In genomic region chr20:36235892-36236785, GRCh38 we compare ENCODE assay signal across 1 cellular context.
TF ChIP-seq lines count a peak whose summit lies in the region.

A gene with protein sequence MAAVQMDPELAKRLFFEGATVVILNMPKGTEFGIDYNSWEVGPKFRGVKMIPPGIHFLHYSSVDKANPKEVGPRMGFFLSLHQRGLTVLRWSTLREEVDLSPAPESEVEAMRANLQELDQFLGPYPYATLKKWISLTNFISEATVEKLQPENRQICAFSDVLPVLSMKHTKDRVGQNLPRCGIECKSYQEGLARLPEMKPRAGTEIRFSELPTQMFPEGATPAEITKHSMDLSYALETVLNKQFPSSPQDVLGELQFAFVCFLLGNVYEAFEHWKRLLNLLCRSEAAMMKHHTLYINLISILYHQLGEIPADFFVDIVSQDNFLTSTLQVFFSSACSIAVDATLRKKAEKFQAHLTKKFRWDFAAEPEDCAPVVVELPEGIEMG (plus strand): TSS chr20:36236478. CDS start chr20:36239869, 3,391 bp downstream.

TF ChIP-seq in HepG2, 621 proteins besides CTCF, POLR2A, EP300 and RAD21 (continued from another document and continues in another):
- TF ChIP-seq, protein P1, sequence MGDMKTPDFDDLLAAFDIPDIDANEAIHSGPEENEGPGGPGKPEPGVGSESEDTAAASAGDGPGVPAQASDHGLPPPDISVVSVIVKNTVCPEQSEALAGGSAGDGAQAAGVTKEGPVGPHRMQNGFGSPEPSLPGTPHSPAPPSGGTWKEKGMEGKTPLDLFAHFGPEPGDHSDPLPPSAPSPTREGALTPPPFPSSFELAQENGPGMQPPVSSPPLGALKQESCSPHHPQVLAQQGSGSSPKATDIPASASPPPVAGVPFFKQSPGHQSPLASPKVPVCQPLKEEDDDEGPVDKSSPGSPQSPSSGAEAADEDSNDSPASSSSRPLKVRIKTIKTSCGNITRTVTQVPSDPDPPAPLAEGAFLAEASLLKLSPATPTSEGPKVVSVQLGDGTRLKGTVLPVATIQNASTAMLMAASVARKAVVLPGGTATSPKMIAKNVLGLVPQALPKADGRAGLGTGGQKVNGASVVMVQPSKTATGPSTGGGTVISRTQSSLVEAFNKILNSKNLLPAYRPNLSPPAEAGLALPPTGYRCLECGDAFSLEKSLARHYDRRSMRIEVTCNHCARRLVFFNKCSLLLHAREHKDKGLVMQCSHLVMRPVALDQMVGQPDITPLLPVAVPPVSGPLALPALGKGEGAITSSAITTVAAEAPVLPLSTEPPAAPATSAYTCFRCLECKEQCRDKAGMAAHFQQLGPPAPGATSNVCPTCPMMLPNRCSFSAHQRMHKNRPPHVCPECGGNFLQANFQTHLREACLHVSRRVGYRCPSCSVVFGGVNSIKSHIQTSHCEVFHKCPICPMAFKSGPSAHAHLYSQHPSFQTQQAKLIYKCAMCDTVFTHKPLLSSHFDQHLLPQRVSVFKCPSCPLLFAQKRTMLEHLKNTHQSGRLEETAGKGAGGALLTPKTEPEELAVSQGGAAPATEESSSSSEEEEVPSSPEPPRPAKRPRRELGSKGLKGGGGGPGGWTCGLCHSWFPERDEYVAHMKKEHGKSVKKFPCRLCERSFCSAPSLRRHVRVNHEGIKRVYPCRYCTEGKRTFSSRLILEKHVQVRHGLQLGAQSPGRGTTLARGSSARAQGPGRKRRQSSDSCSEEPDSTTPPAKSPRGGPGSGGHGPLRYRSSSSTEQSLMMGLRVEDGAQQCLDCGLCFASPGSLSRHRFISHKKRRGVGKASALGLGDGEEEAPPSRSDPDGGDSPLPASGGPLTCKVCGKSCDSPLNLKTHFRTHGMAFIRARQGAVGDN (CRISPR knock-in tag; IDR thresholded peaks at IDR 0.05): peak; percentile 99
- TF ChIP-seq, protein P2, sequence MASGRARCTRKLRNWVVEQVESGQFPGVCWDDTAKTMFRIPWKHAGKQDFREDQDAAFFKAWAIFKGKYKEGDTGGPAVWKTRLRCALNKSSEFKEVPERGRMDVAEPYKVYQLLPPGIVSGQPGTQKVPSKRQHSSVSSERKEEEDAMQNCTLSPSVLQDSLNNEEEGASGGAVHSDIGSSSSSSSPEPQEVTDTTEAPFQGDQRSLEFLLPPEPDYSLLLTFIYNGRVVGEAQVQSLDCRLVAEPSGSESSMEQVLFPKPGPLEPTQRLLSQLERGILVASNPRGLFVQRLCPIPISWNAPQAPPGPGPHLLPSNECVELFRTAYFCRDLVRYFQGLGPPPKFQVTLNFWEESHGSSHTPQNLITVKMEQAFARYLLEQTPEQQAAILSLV (CRISPR knock-in tag; IDR thresholded peaks at IDR 0.05; ENCODE audit: borderline replicate concordance): peak; percentile 78; the same call in 1 of the 2 replicates
- TF ChIP-seq, protein P3, sequence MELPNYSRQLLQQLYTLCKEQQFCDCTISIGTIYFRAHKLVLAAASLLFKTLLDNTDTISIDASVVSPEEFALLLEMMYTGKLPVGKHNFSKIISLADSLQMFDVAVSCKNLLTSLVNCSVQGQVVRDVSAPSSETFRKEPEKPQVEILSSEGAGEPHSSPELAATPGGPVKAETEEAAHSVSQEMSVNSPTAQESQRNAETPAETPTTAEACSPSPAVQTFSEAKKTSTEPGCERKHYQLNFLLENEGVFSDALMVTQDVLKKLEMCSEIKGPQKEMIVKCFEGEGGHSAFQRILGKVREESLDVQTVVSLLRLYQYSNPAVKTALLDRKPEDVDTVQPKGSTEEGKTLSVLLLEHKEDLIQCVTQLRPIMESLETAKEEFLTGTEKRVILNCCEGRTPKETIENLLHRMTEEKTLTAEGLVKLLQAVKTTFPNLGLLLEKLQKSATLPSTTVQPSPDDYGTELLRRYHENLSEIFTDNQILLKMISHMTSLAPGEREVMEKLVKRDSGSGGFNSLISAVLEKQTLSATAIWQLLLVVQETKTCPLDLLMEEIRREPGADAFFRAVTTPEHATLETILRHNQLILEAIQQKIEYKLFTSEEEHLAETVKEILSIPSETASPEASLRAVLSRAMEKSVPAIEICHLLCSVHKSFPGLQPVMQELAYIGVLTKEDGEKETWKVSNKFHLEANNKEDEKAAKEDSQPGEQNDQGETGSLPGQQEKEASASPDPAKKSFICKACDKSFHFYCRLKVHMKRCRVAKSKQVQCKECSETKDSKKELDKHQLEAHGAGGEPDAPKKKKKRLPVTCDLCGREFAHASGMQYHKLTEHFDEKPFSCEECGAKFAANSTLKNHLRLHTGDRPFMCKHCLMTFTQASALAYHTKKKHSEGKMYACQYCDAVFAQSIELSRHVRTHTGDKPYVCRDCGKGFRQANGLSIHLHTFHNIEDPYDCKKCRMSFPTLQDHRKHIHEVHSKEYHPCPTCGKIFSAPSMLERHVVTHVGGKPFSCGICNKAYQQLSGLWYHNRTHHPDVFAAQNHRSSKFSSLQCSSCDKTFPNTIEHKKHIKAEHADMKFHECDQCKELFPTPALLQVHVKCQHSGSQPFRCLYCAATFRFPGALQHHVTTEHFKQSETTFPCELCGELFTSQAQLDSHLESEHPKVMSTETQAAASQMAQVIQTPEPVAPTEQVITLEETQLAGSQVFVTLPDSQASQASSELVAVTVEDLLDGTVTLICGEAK (IDR thresholded peaks at IDR 0.05): peak; percentile 97
- TF ChIP-seq, protein P3 (CRISPR knock-in tag; IDR thresholded peaks at IDR 0.05): peak; percentile 95
- TF ChIP-seq ZMAT3 (CRISPR knock-in tag; conservative IDR thresholded peaks at IDR 0.05): peak; percentile 95
- peak; percentile 86 for TF ChIP-seq ARNTL (CRISPR knock-in tag; IDR thresholded peaks at IDR 0.05)
- TF ChIP-seq HNF4A (CRISPR knock-in tag; IDR thresholded peaks at IDR 0.05): peak; percentile 85
- peak; percentile 99 for TF ChIP-seq HDAC1 (CRISPR knock-in tag; IDR thresholded peaks at IDR 0.05)
- peak; percentile 65; the same call in 1 of the 2 replicates for TF ChIP-seq ZNF629 (CRISPR knock-in tag; conservative IDR thresholded peaks at IDR 0.05)
- TF ChIP-seq, protein P4, sequence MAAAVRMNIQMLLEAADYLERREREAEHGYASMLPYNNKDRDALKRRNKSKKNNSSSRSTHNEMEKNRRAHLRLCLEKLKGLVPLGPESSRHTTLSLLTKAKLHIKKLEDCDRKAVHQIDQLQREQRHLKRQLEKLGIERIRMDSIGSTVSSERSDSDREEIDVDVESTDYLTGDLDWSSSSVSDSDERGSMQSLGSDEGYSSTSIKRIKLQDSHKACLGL (CRISPR knock-in tag; IDR thresholded peaks at IDR 0.05): peak; percentile 94; the same call in 1 of the 2 replicates
- TF ChIP-seq ZNF615 (CRISPR knock-in tag; IDR thresholded peaks at IDR 0.05; ENCODE audit: borderline replicate concordance): peak; percentile 88
- TF ChIP-seq, protein P5, sequence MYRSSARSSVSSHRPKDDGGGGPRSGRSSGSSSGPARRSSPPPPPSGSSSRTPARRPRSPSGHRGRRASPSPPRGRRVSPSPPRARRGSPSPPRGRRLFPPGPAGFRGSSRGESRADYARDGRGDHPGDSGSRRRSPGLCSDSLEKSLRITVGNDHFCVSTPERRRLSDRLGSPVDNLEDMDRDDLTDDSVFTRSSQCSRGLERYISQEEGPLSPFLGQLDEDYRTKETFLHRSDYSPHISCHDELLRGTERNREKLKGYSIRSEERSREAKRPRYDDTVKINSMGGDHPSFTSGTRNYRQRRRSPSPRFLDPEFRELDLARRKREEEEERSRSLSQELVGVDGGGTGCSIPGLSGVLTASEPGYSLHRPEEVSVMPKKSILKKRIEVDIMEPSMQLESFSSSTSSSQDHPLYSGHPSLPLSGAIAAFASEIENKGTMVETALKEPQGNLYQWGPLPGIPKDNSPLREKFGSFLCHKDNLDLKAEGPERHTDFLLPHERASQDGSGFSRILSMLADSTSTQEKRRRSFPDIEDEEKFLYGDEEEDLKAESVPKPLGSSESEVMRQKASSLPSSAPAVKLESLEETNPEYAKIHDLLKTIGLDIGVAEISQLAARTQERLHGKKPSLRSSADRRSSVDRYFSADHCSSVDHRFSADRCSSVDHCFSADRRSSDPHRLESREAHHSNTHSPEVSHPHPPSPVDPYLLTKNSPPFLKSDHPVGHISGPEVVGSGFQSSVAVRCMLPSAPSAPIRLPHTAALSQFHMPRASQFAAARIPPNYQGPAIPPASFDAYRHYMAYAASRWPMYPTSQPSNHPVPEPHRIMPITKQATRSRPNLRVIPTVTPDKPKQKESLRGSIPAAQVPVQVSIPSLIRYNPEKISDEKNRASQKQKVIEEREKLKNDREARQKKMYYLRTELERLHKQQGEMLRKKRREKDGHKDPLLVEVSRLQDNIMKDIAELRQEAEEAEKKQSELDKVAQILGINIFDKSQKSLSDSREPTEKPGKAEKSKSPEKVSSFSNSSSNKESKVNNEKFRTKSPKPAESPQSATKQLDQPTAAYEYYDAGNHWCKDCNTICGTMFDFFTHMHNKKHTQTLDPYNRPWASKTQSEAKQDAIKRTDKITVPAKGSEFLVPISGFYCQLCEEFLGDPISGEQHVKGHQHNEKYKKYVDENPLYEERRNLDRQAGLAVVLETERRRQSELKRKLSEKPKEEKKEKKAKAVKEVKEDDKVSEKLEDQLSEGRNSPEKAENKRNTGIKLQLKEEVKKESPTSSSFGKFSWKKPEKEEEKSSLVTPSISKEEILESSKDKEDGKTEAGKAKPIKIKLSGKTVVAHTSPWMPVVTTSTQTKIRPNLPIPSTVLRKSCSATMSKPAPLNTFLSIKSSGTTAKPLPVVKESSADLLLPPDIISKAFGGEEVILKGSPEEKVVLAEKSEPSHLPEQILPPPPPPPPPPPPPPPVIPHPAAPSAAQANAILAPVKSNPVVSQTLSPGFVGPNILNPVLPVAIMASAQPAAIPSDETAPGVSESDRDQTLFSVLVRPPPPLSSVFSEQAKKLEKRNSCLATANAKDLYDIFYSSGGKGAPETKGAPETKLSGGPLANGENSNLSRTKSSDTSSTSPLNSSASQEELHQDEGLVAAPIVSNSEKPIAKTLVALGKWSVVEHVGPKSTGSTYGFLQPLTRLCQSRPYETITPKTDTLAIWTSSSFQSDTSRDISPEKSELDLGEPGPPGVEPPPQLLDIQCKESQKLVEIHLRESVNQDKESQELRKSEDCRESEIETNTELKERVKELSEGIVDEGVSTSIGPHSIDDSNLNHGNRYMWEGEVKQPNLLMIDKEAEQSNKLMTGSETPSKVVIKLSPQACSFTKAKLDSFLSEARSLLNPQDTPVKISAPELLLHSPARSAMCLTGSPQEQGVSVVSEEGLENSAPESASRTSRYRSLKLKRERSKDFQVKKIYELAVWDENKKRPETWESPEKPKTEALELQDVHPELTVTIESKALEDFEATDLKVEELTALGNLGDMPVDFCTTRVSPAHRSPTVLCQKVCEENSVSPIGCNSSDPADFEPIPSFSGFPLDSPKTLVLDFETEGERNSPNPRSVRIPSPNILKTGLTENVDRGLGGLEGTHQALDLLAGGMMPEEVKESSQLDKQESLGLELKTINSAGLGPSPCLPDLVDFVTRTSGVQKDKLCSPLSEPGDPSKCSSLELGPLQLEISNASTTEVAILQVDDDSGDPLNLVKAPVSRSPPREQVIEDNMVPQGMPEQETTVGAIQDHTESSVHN (CRISPR knock-in tag; IDR thresholded peaks at IDR 0.05): peak; percentile 86; the same call in 1 of the 2 replicates
- TF ChIP-seq KDM4B (CRISPR knock-in tag; IDR thresholded peaks at IDR 0.05): peak; percentile 98
- TF ChIP-seq SP140L (CRISPR knock-in tag; IDR thresholded peaks at IDR 0.05; ENCODE audit: borderline replicate concordance): peak; percentile 96; the same call in 1 of the 2 replicates
- TF ChIP-seq, protein P6, sequence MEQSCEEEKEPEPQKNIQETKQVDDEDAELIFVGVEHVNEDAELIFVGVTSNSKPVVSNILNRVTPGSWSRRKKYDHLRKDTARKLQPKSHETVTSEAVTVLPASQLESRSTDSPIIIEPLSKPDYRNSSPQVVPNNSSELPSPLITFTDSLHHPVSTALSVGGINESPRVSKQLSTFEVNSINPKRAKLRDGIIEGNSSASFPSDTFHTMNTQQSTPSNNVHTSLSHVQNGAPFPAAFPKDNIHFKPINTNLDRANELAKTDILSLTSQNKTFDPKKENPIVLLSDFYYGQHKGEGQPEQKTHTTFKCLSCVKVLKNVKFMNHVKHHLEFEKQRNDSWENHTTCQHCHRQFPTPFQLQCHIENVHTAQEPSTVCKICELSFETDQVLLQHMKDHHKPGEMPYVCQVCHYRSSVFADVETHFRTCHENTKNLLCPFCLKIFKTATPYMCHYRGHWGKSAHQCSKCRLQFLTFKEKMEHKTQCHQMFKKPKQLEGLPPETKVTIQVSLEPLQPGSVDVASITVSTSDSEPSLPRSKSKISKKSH (CRISPR knock-in tag; IDR thresholded peaks at IDR 0.05; ENCODE audit: borderline replicate concordance): peak; percentile 100
- TF ChIP-seq JARID2 (CRISPR knock-in tag; IDR thresholded peaks at IDR 0.05; ENCODE audit: insufficient replicate concordance): peak; percentile 83
- TF ChIP-seq KLF16 (CRISPR knock-in tag; IDR thresholded peaks at IDR 0.05): peak; percentile 19 to 100; a peak in 2 of 4 replicates
- peak; percentile 100 for TF ChIP-seq YEATS2 (CRISPR knock-in tag; IDR thresholded peaks at IDR 0.05; ENCODE audit: borderline replicate concordance)
- no peak; the same call in 1 of the 2 replicates for TF ChIP-seq ZNF775 (CRISPR knock-in tag; IDR thresholded peaks at IDR 0.05; ENCODE audit: borderline replicate concordance)
- TF ChIP-seq ZNF746 (CRISPR knock-in tag; IDR thresholded peaks at IDR 0.05): peak; percentile 84
- peak; percentile 95; the same call in 1 of the 2 replicates for TF ChIP-seq ZNF101 (CRISPR knock-in tag; IDR thresholded peaks at IDR 0.05; ENCODE audit: borderline replicate concordance, low read depth)
- TF ChIP-seq TERF1 (CRISPR knock-in tag; IDR thresholded peaks at IDR 0.05): no peak
- TF ChIP-seq JUN (CRISPR knock-in tag; IDR thresholded peaks at IDR 0.05): peak; percentile 21
